1 cellular context compared by ENCODE assay signal in genomic region chr2:197926673-197927072, GRCh38.
TF ChIP-seq lines count a peak whose summit lies in the region.

No MANE protein-coding gene starts in this region.

TF ChIP-seq in K562, 482 proteins besides CTCF, POLR2A, EP300 and RAD21 (continued from another document):
- TF ChIP-seq SRSF3 (IDR thresholded peaks at IDR 0.05; ENCODE audit: insufficient read depth, low read length) = no peak
- TF ChIP-seq ARID1B (IDR thresholded peaks at IDR 0.05) = peak; percentile 15; the same call in 1 of the 2 replicates
- no peak for TF ChIP-seq GATA2 (CRISPR knock-in tag; IDR thresholded peaks at IDR 0.05)
- no peak for TF ChIP-seq ZNF316 (IDR thresholded peaks at IDR 0.05)
- TF ChIP-seq L3MBTL2 (IDR thresholded peaks at IDR 0.05) = 0 out of 2 replicates have a peak, but pooled peaks have one; percentile 58
- TF ChIP-seq TEAD2 (tag; IDR thresholded peaks at IDR 0.05) = 0 out of 2 replicates have a peak, but pooled peaks have one; percentile 11
- no peak for TF ChIP-seq BRF1 (IDR thresholded peaks at IDR 0.05; ENCODE audit: borderline replicate concordance, extremely low read depth, insufficient read length)
- no peak for TF ChIP-seq U2AF1 (optimal IDR thresholded peaks at IDR 0.05; ENCODE audit: low read depth, low read length)
- no peak for TF ChIP-seq ZBTB33 (CRISPR knock-in tag; IDR thresholded peaks at IDR 0.05)
- no peak for TF ChIP-seq SAFB2 (IDR thresholded peaks at IDR 0.05; ENCODE audit: borderline replicate concordance, low read depth, low read length, severe bottlenecking)
- no peak for TF ChIP-seq PYGO2 (tag; IDR thresholded peaks at IDR 0.05)
- peak; percentile 40; the same call in 1 of the 2 replicates for TF ChIP-seq ZNF766 (CRISPR knock-in tag; conservative IDR thresholded peaks at IDR 0.05)
- peak; percentile 31 for TF ChIP-seq CXXC5 (CRISPR knock-in tag; IDR thresholded peaks at IDR 0.05)
- TF ChIP-seq TEAD1 (CRISPR knock-in tag; IDR thresholded peaks at IDR 0.05) = peak in 1 of 2 experiments; percentile 79; a peak in 2 of 4 replicates
- no peak for TF ChIP-seq MAFG (tag; conservative IDR thresholded peaks at IDR 0.05)
- TF ChIP-seq KDM1A (IDR thresholded peaks at IDR 0.05) = peak; percentile 40 to 45; a peak in 1 of 4 replicates
- no peak for TF ChIP-seq ZNF551 (CRISPR knock-in tag; IDR thresholded peaks at IDR 0.05)
- TF ChIP-seq, protein P1, sequence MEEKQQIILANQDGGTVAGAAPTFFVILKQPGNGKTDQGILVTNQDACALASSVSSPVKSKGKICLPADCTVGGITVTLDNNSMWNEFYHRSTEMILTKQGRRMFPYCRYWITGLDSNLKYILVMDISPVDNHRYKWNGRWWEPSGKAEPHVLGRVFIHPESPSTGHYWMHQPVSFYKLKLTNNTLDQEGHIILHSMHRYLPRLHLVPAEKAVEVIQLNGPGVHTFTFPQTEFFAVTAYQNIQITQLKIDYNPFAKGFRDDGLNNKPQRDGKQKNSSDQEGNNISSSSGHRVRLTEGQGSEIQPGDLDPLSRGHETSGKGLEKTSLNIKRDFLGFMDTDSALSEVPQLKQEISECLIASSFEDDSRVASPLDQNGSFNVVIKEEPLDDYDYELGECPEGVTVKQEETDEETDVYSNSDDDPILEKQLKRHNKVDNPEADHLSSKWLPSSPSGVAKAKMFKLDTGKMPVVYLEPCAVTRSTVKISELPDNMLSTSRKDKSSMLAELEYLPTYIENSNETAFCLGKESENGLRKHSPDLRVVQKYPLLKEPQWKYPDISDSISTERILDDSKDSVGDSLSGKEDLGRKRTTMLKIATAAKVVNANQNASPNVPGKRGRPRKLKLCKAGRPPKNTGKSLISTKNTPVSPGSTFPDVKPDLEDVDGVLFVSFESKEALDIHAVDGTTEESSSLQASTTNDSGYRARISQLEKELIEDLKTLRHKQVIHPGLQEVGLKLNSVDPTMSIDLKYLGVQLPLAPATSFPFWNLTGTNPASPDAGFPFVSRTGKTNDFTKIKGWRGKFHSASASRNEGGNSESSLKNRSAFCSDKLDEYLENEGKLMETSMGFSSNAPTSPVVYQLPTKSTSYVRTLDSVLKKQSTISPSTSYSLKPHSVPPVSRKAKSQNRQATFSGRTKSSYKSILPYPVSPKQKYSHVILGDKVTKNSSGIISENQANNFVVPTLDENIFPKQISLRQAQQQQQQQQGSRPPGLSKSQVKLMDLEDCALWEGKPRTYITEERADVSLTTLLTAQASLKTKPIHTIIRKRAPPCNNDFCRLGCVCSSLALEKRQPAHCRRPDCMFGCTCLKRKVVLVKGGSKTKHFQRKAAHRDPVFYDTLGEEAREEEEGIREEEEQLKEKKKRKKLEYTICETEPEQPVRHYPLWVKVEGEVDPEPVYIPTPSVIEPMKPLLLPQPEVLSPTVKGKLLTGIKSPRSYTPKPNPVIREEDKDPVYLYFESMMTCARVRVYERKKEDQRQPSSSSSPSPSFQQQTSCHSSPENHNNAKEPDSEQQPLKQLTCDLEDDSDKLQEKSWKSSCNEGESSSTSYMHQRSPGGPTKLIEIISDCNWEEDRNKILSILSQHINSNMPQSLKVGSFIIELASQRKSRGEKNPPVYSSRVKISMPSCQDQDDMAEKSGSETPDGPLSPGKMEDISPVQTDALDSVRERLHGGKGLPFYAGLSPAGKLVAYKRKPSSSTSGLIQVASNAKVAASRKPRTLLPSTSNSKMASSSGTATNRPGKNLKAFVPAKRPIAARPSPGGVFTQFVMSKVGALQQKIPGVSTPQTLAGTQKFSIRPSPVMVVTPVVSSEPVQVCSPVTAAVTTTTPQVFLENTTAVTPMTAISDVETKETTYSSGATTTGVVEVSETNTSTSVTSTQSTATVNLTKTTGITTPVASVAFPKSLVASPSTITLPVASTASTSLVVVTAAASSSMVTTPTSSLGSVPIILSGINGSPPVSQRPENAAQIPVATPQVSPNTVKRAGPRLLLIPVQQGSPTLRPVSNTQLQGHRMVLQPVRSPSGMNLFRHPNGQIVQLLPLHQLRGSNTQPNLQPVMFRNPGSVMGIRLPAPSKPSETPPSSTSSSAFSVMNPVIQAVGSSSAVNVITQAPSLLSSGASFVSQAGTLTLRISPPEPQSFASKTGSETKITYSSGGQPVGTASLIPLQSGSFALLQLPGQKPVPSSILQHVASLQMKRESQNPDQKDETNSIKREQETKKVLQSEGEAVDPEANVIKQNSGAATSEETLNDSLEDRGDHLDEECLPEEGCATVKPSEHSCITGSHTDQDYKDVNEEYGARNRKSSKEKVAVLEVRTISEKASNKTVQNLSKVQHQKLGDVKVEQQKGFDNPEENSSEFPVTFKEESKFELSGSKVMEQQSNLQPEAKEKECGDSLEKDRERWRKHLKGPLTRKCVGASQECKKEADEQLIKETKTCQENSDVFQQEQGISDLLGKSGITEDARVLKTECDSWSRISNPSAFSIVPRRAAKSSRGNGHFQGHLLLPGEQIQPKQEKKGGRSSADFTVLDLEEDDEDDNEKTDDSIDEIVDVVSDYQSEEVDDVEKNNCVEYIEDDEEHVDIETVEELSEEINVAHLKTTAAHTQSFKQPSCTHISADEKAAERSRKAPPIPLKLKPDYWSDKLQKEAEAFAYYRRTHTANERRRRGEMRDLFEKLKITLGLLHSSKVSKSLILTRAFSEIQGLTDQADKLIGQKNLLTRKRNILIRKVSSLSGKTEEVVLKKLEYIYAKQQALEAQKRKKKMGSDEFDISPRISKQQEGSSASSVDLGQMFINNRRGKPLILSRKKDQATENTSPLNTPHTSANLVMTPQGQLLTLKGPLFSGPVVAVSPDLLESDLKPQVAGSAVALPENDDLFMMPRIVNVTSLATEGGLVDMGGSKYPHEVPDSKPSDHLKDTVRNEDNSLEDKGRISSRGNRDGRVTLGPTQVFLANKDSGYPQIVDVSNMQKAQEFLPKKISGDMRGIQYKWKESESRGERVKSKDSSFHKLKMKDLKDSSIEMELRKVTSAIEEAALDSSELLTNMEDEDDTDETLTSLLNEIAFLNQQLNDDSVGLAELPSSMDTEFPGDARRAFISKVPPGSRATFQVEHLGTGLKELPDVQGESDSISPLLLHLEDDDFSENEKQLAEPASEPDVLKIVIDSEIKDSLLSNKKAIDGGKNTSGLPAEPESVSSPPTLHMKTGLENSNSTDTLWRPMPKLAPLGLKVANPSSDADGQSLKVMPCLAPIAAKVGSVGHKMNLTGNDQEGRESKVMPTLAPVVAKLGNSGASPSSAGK (IDR thresholded peaks at IDR 0.05) = peak; percentile 50
- no peak for TF ChIP-seq JUND (IDR thresholded peaks at IDR 0.05; ENCODE audit: borderline replicate concordance, low read depth, low read length)
- TF ChIP-seq JUND (tag; IDR thresholded peaks at IDR 0.05; ENCODE audit: borderline replicate concordance, low read depth, low read length) = peak; percentile 25; the same call in 1 of the 3 replicates
- TF ChIP-seq KLF16 (IDR thresholded peaks at IDR 0.05) = 0 out of 2 replicates have a peak, but pooled peaks have one; percentile 21
- TF ChIP-seq ETV6 (IDR thresholded peaks at IDR 0.05; ENCODE audit: borderline replicate concordance in 1 of 2, low read depth in 2 of 2, low read length in 1 of 2) = no peak
- no peak for TF ChIP-seq ETV6 (CRISPR knock-in tag; IDR thresholded peaks at IDR 0.05; ENCODE audit: borderline replicate concordance)
- TF ChIP-seq SMAD3 (CRISPR knock-in tag; conservative IDR thresholded peaks at IDR 0.05) = no peak
TF ChIP-seq in K562: peak in this region for 28.
